In genomic region chr11:116773203-116774112, GRCh38 we compare ENCODE assay signal across 8 cellular contexts. TPM values are rescaled to one million over a fixed set of nuclear protein-coding genes. Genes with fewer than 3 reads are reported as not detected.
DNase-seq lines count a peak whose midpoint lies in the region; ATAC-seq and TF ChIP-seq lines count a peak whose summit lies in the region.

No MANE protein-coding gene starts in this region.

- H3K4me3 ChIP-seq in AG04450 (ENCODE audit: low read depth, low read length), result peak overlapping the region; percentile 89
- peak overlapping the region; percentile 76 for H3K4me3 ChIP-seq in epithelial cell of esophagus (ENCODE audit: low read length)

- H3K4me3 Mint-ChIP-seq in naive B cell, result peak overlapping the region; percentile 94 to 100 (median 99)

- POLR2A ChIA-PET in AG04450 (lab: Yijun Ruan, JAX), result interaction anchor here (0.6 to 1.9 kb wide), 3 partner anchors 10 to 31 kb away, joined by 3 to 11 read pairs (median 6); partner anchors contain the start of gene ZPR1

- peak overlapping the region; percentile 98 to 100 (median 99) for H3K27ac Mint-ChIP-seq in naive B cell

- TF ChIP-seq CTCF in AG04450 (IDR thresholded peaks at IDR 0.05; ENCODE audit: low read depth, low read length), result no peak
- TF ChIP-seq CTCF in epithelial cell of esophagus (IDR thresholded peaks at IDR 0.05; ENCODE audit: insufficient read depth, low read depth, low read length, missing control alignments), result no peak

- no peaks in the 10 kb centered on the region for H3K9me3 Mint-ChIP-seq in naive B cell

- H3K4me1 Mint-ChIP-seq in naive B cell, result peaks cover 26 to 36% (median 31%) of the 10 kb centered on the region in 3 donors

- H3K36me3 Mint-ChIP-seq in naive B cell, result peaks cover 0 to 8% of the 10 kb centered on the region in 2 donors

- H3K27ac ChIP-seq in AG04450 (ENCODE audit: low read depth, low read length), result peak overlapping the region; percentile 61

- no peak for DNase-seq in AG04450 (ENCODE audit: low read depth, low spot score)
- peak; percentile 75 for DNase-seq in SIG-M5 treated with dmso at 0.1 percent for 504 hours (lab: John Stamatoyannopoulos, UW; ENCODE audit: unreplicated experiment)
- DNase-seq in epithelial cell of esophagus (ENCODE audit: low read depth), result peak; percentile 22
- peak; percentile 26 for DNase-seq in naive B cell
- DNase-seq in globus pallidus (ENCODE audit: low spot score), result no peak
- DNase-seq in C1 segment of cervical spinal cord (lab: John Stamatoyannopoulos, UW), result no peak

- no peaks in the 10 kb centered on the region for H3K27me3 Mint-ChIP-seq in naive B cell

- no peaks in the 10 kb centered on the region; the same call in 1 of the 2 replicates for H3K9me3 ChIP-seq in AG04450 (ENCODE audit: control insufficient read depth, insufficient read depth, low read length)

- ATAC-seq in GM18858 (IDR thresholded peaks at IDR 0.05; ENCODE audit: unreplicated experiment) (peak; percentile 21), HG03108 (IDR thresholded peaks at IDR 0.05; ENCODE audit: unreplicated experiment) (peak; percentile 9), naive B cell (ENCODE audit: low read depth in 2 of 2) (peak; percentile 4 to 29)

- no peaks in the 10 kb centered on the region for H3K27me3 ChIP-seq in AG04450 (ENCODE audit: control insufficient read depth, insufficient read depth, low read length)

- CTCF ChIA-PET in AG04450 (lab: Charles Lee), result interaction anchor here (0.9 to 1.5 kb wide), 2 partner anchors 11 to 17 kb away, joined by 4 to 9 read pairs; partner anchors contain the start of gene APOA5

RNA-seq across cellular contexts. Expression of gene BUD13, which starts 0.7 kb away (rescaled TPM):
- polyA plus RNA-seq in AG04450 (2011; rRNA removed) (11.8 and 12.3 TPM in 2 replicates), naive B cell (ENCODE audit: low read depth in 6 of 6) (10 to 100 TPM in 4 of 6 donors, 1 to 10 TPM in 2; 5.0 to 17.7 (median 13.6) TPM)
- polyA minus RNA-seq in AG04450 (2011; rRNA and poly(A)+ RNA removed), result 18.6 and 19.1 TPM in 2 replicates

RNA-seq across cellular contexts. Expression of gene ZPR1, which starts 14.4 kb away (rescaled TPM):
- polyA plus RNA-seq in AG04450 (2011; rRNA removed) (57.1 and 57.7 TPM in 2 replicates), naive B cell (ENCODE audit: low read depth in 6 of 6) (10 to 100 TPM; 36.9 to 51.1 (median 45.0) TPM)
- polyA minus RNA-seq in AG04450 (2011; rRNA and poly(A)+ RNA removed), result 54.6 and 58.4 TPM in 2 replicates

RNA-seq across cellular contexts. Expression of gene APOA5, which starts 18.2 kb away (rescaled TPM):
- polyA plus RNA-seq in AG04450 (2011; rRNA removed) (not detected in 2 replicates), naive B cell (ENCODE audit: low read depth in 6 of 6) (not detected)
- not detected in 2 replicates for polyA minus RNA-seq in AG04450 (2011; rRNA and poly(A)+ RNA removed)

RNA-seq across cellular contexts. Expression of gene APOA4, which starts 49.6 kb away (rescaled TPM):
- polyA plus RNA-seq in AG04450 (2011; rRNA removed) (not detected in 2 replicates), naive B cell (ENCODE audit: low read depth in 6 of 6) (not detected)
- not detected in 2 replicates for polyA minus RNA-seq in AG04450 (2011; rRNA and poly(A)+ RNA removed)

RNA-seq across cellular contexts. Expression of gene APOC3, which starts 56.2 kb away (rescaled TPM):
- polyA plus RNA-seq in AG04450 (2011; rRNA removed) (not detected in 2 replicates), naive B cell (ENCODE audit: low read depth in 6 of 6) (not detected)
- polyA minus RNA-seq in AG04450 (2011; rRNA and poly(A)+ RNA removed), result not detected in 2 replicates

Comparison
In these comparisons a context has a peak if more than half of its experiments do, and no peak if none do; other contexts are left out.
1. DNase-seq: peak in SIG-M5 treated with dmso at 0.1 percent for 504 hours (single experiment), epithelial cell of esophagus (single experiment) and naive B cell (single experiment); none in AG04450 (single experiment), globus pallidus (single experiment) and C1 segment of cervical spinal cord (0 of 14).
2. Peak in every context shown above with its lines, with median percentiles within 50 percentile points of each other: ATAC-seq.